17 cellular contexts compared by ENCODE assay signal in genomic region chr16:60771138-60771537, GRCh38.
"Had no signal": no experiment of that assay in that cellular context is flagged by ENCODE, and none has a peak within 500 bp of the region (broad histone marks: within the 10 kb centered on the region; RNA-seq: fewer than 3 reads in every experiment).

No MANE protein-coding gene starts in this region.

- H3K36me3 ChIP-seq: brain microvascular endothelial cell, heart right ventricle, thyroid gland had no signal

- H3K4me3 ChIP-seq: heart right ventricle, thyroid gland had no signal

- H3K9me3 ChIP-seq: thyroid gland had no signal

- H3K4me3 Mint-ChIP-seq: activated CD4-positive, alpha-beta T cell treated with anti-CD3 and anti-CD28 coated beads, Interleukin-2, amount 10 ng/mL, durations not matched to agents 24 days and 14 days; activated naive CD4-positive, alpha-beta T cell treated with anti-CD3 and anti-CD28 coated beads, Interleukin-2, amount 10 ng/mL, durations not matched to agents 7 days and 5 days; activated naive CD8-positive, alpha-beta T cell treated with anti-CD3 and anti-CD28 coated beads, Interleukin-2, amount 50 U/mL, for 24 hours; activated T-cell treated with anti-CD3 and anti-CD28 coated beads, Interleukin-2, amount 50 U/mL, for 4 hours had no signal

- H3K27me3 ChIP-seq: brain microvascular endothelial cell, heart right ventricle, thyroid gland had no signal

- H3K27ac ChIP-seq: brain microvascular endothelial cell, heart right ventricle, thyroid gland had no signal

- DNase-seq: activated CD4-positive, alpha-beta T cell treated with anti-CD3 and anti-CD28 coated beads, Interleukin-2, amount 10 ng/mL, durations not matched to agents 24 days and 14 days; activated CD8-positive, alpha-beta memory T cell treated with anti-CD3 and anti-CD28 coated beads, Interleukin-2, amount 50 U/mL, for 4 hours; activated effector memory CD4-positive, alpha-beta T cell treated with Interleukin-2 at 50 U/mL for 16 hours; activated naive CD4-positive, alpha-beta T cell treated with anti-CD3 and anti-CD28 coated beads, Interleukin-2, amount 10 ng/mL, durations not matched to agents 7 days and 5 days; activated naive CD8-positive, alpha-beta T cell treated with anti-CD3 and anti-CD28 coated beads, Interleukin-2, amount 50 U/mL, for 24 hours; activated T-cell treated with anti-CD3 and anti-CD28 coated beads, Interleukin-2, amount 50 U/mL, for 4 hours; anterior cingulate cortex; brain microvascular endothelial cell; central memory CD4-positive, alpha-beta T cell; heart right ventricle; left ventricle myocardium superior; retina; stimulated activated CD4-positive, alpha-beta T cell treated with anti-CD3 and anti-CD28 coated beads, Interleukin-12 subunit alpha, Interleukin-12 subunit beta, amount 100 ng/mL, for 4 hours; stimulated activated CD4-positive, alpha-beta T cell treated with anti-CD3 and anti-CD28 coated beads, Interleukin-1b, Interleukin-23, amount 100 ng/mL, for 48 hours; stimulated activated naive CD4-positive, alpha-beta T cell treated with Interleukin-2 at 50 U/mL for 16 hours; T-helper 9 cell; thyroid gland had no signal

- ATAC-seq: activated naive CD8-positive, alpha-beta T cell treated with anti-CD3 and anti-CD28 coated beads, Interleukin-2, amount 50 U/mL, for 24 hours; activated T-cell treated with anti-CD3 and anti-CD28 coated beads, Interleukin-2, amount 50 U/mL, for 4 hours; heart right ventricle; left ventricle myocardium superior had no signal

- H3K4me1 ChIP-seq: heart right ventricle, thyroid gland had no signal

- H3K36me3 Mint-ChIP-seq: activated naive CD4-positive, alpha-beta T cell treated with anti-CD3 and anti-CD28 coated beads, Interleukin-2, amount 10 ng/mL, durations not matched to agents 7 days and 5 days had no signal

- H3K4me1 Mint-ChIP-seq: activated CD4-positive, alpha-beta T cell treated with anti-CD3 and anti-CD28 coated beads, Interleukin-2, amount 10 ng/mL, durations not matched to agents 24 days and 14 days; activated naive CD4-positive, alpha-beta T cell treated with anti-CD3 and anti-CD28 coated beads, Interleukin-2, amount 10 ng/mL, durations not matched to agents 7 days and 5 days; activated naive CD8-positive, alpha-beta T cell treated with anti-CD3 and anti-CD28 coated beads, Interleukin-2, amount 50 U/mL, for 24 hours had no signal

- H3K27me3 Mint-ChIP-seq: activated CD4-positive, alpha-beta T cell treated with anti-CD3 and anti-CD28 coated beads, Interleukin-2, amount 10 ng/mL, durations not matched to agents 24 days and 14 days; activated naive CD4-positive, alpha-beta T cell treated with anti-CD3 and anti-CD28 coated beads, Interleukin-2, amount 10 ng/mL, durations not matched to agents 7 days and 5 days; activated naive CD8-positive, alpha-beta T cell treated with anti-CD3 and anti-CD28 coated beads, Interleukin-2, amount 50 U/mL, for 24 hours had no signal

- H3K27ac Mint-ChIP-seq: activated CD4-positive, alpha-beta T cell treated with anti-CD3 and anti-CD28 coated beads, Interleukin-2, amount 10 ng/mL, durations not matched to agents 24 days and 14 days; activated naive CD4-positive, alpha-beta T cell treated with anti-CD3 and anti-CD28 coated beads, Interleukin-2, amount 10 ng/mL, durations not matched to agents 7 days and 5 days; activated naive CD8-positive, alpha-beta T cell treated with anti-CD3 and anti-CD28 coated beads, Interleukin-2, amount 50 U/mL, for 24 hours had no signal
